In the genomic region with DNA sequence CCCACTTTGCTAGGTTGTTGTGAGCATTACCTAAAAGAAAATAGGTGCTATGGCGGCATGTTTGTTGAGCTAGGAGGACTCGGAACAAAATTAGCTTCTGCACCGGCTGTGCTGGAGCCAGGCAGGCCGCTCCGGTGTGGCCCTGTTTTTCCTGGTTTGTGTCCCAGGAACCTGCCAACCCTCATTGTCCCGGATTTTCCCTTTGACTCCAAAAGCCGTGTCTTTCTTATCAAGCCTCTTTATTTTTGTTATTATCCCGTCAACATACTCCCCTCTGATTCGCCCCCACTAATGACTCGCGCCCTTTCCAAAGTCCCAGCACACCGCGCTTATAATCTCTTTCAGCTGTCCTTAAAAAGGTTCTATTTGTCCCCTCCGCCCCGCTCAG, we compare ENCODE assay signal across 8 cellular contexts.
DNase-seq lines count a peak whose midpoint lies in the region; ATAC-seq and TF ChIP-seq lines count a peak whose summit lies in the region.

No MANE protein-coding gene starts in this region.

- peak overlapping the region; percentile 77 for H3K27ac ChIP-seq in Panc1 (ENCODE audit: low read length)
- peak overlapping the region; percentile 52 for H3K27ac ChIP-seq in neutrophil

- H3K36me3 ChIP-seq in BE2C: no peaks in the 10 kb centered on the region
- H3K36me3 ChIP-seq in Panc1 (ENCODE audit: control insufficient read depth, insufficient read depth, low read length): no peaks in the 10 kb centered on the region
- H3K36me3 ChIP-seq in neutrophil: peaks cover 6% of the 10 kb centered on the region

- H3K4me3 ChIP-seq in BE2C (ENCODE audit: low read depth, low read length) (peak overlapping the region; percentile 32; the same call in 1 of the 2 replicates), Panc1 (ENCODE audit: low read depth in 2 of 2, low read length in 2 of 2) (peak overlapping the region; percentile 43 to 45), epithelial cell of proximal tubule (ENCODE audit: low read depth, low read length) (peak overlapping the region; percentile 53), neutrophil (ENCODE audit: low read depth in 1 of 2, low read length in 1 of 2) (peak overlapping the region; percentile 75 to 76)

- ATAC-seq in Panc1 (no peak), GM21717 (IDR thresholded peaks at IDR 0.05; ENCODE audit: unreplicated experiment) (no peak), GM18505 (IDR thresholded peaks at IDR 0.05; ENCODE audit: unreplicated experiment) (no peak)

- intact Hi-C loops in Panc1 (cut with micrococcal nuclease; ENCODE audit: unreplicated experiment): loop anchor here (10.0 kb wide), 1 partner anchor 1039 kb away; no protein-coding TSS in a partner anchor

- no peak for DNase-seq in BE2C
- DNase-seq in Panc1 (ENCODE audit: low read depth, low spot score): no peak
- no peak for DNase-seq in epithelial cell of proximal tubule (ENCODE audit: low read depth)
- no peak for DNase-seq in NCI-H1105 (lab: John Stamatoyannopoulos, UW)
- no peak for DNase-seq in NOMO-1 treated with dmso at 0.1 percent for 144 hours (lab: John Stamatoyannopoulos, UW; ENCODE audit: unreplicated experiment)

- H3K9me3 ChIP-seq in BE2C (no peaks in the 10 kb centered on the region), Panc1 (ENCODE audit: control insufficient read depth, insufficient read depth, low read depth, low read length) (no peaks in the 10 kb centered on the region), neutrophil (no peaks in the 10 kb centered on the region)

- CTCF ChIA-PET in Panc1 (lab: Charles Lee): interaction anchor here (0.5 to 1.6 kb wide), 6 partner anchors 15 to 1031 kb away, joined by 3 to 7 read pairs (median 4); no protein-coding TSS in a partner anchor

- no peak for TF ChIP-seq POLR2A in GM18505 (IDR thresholded peaks at IDR 0.05; ENCODE audit: borderline replicate concordance, extremely low read depth, insufficient read depth, insufficient read length)

- no peaks in the 10 kb centered on the region for H3K4me1 ChIP-seq in BE2C
- peaks cover 6% of the 10 kb centered on the region for H3K4me1 ChIP-seq in Panc1 (ENCODE audit: control insufficient read depth, insufficient read depth, low read length)
- H3K4me1 ChIP-seq in neutrophil (ENCODE audit: control insufficient read depth in 1 of 2, insufficient read depth in 1 of 2, low read depth in 1 of 2, low read length in 1 of 2): peaks cover 15 to 21% of the 10 kb centered on the region in 2 experiments

- POLR2A ChIA-PET in Panc1 (lab: Charles Lee): no interaction called here

- in situ Hi-C loops in Panc1 (cut with HindIII; ENCODE audit: low pct_unique_long_range_greater_than_20kb, low sequenced_read_pairs): no loop called here

- no TSS peak for BruUV-seq in Panc1 (replicated peaks; lab: Mats Ljungman, UMichigan)

- H3K27me3 ChIP-seq in BE2C: no peaks in the 10 kb centered on the region
- H3K27me3 ChIP-seq in Panc1 (ENCODE audit: control insufficient read depth, insufficient read depth, low read length): no peaks in the 10 kb centered on the region
- H3K27me3 ChIP-seq in neutrophil: no peaks in the 10 kb centered on the region

- no peak for TF ChIP-seq CTCF in BE2C (IDR thresholded peaks at IDR 0.05; ENCODE audit: low read depth, low read length)
- TF ChIP-seq CTCF in Panc1 (IDR thresholded peaks at IDR 0.05): no peak
- no peak for TF ChIP-seq CTCF in epithelial cell of proximal tubule (conservative IDR thresholded peaks at IDR 0.05; ENCODE audit: low read depth, low read length)
- no peak for TF ChIP-seq CTCF in neutrophil (IDR thresholded peaks at IDR 0.05)
